Comparison of ENCODE assay signal across 8 cellular contexts in the genomic region with DNA sequence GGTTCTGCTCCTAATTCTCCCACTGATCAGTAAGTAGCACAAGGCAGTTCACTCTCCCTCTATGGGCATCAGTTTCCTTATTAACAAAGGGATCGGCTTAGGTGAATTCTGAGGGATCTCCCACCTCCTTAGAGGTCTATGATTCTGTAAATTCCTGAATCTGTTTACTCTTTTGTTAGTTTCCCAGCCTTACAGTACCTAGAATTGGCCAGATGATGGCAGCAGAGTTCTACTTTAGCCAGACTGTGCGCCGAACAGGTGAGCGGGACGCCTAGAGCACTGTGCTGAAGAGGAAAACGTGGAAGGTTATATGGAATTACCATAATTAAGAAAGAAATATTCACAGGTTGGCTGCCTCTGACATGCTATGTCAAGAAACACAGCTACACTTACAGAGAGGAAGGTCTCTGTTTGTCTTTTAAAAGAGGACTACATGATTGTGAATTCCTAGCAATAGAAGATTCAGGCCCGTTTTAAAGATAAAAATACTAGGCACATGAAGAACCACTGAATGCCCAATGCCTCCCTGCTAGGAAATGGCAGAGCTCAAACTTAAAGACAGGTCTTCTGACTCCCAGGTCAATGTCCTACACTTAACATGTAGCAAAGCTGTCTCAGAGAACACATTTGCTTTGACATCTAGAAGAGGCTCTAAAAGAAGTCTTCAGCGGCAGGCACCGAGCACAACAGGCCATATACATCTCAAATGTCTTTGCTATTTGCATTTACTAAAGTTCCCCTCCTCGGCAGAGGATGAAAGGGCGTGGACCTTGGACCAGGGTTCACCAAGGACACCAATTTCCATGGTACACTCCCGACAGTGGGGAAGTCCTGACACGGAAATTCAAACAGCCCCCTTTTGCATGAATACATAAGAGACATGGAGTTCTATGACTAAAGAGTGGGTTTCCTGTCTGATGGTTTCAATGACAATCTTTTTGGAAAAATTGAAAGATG.
DNase-seq lines count a peak whose midpoint lies in the region; ATAC-seq, FAIRE-seq and TF ChIP-seq lines count a peak whose summit lies in the region.

No MANE protein-coding gene starts in this region.

- no peaks in the 10 kb centered on the region for H3K4me1 Mint-ChIP-seq in activated CD4-positive, alpha-beta T cell treated with anti-CD3 and anti-CD28 coated beads, Interleukin-2, amount 10 ng/mL, durations not matched to agents 24 days and 14 days
- H3K4me1 Mint-ChIP-seq in endothelial cell (ENCODE audit: unreplicated experiment), result no peaks in the 10 kb centered on the region

- DNase-seq in CMK (ENCODE audit: low read depth), result peak; percentile 7
- peak; percentile 21 for DNase-seq in GM19239 (ENCODE audit: insufficient read length, low spot score)
- DNase-seq in NCI-H2227 treated with DMSO at 0.1 percent for 48 hours (lab: John Stamatoyannopoulos, UW), result peak; percentile 73
- DNase-seq in activated CD4-positive, alpha-beta T cell treated with anti-CD3 and anti-CD28 coated beads, Interleukin-2, amount 10 ng/mL, durations not matched to agents 24 days and 14 days, result peak; percentile 83
- DNase-seq in endothelial cell (ENCODE audit: low spot score), result peak; percentile 71
- DNase-seq in mucosa of gallbladder (ENCODE audit: low spot score), result peak; percentile 39
- peak; percentile 10 for DNase-seq in stromal cell of bone marrow (ENCODE audit: low read depth)

- intact Hi-C loops in activated CD4-positive, alpha-beta T cell treated with anti-CD3 and anti-CD28 coated beads, Interleukin-2, amount 10 ng/mL, durations not matched to agents 24 days and 14 days (cut with micrococcal nuclease), result loop anchor here (2.0 to 5.0 kb wide), 2 partner anchors 335 to 1105 kb away; no protein-coding TSS in a partner anchor

- FAIRE-seq in GM19239 (lab: Jason Lieb, UNC), result peak; percentile 90

- H3K27ac Mint-ChIP-seq in activated CD4-positive, alpha-beta T cell treated with anti-CD3 and anti-CD28 coated beads, Interleukin-2, amount 10 ng/mL, durations not matched to agents 24 days and 14 days, result no peak overlapping the region
- H3K27ac Mint-ChIP-seq in endothelial cell (ENCODE audit: unreplicated experiment), result no peak overlapping the region

- H3K9me3 Mint-ChIP-seq in activated CD4-positive, alpha-beta T cell treated with anti-CD3 and anti-CD28 coated beads, Interleukin-2, amount 10 ng/mL, durations not matched to agents 24 days and 14 days, result no peaks in the 10 kb centered on the region
- H3K9me3 Mint-ChIP-seq in endothelial cell (ENCODE audit: unreplicated experiment), result no peaks in the 10 kb centered on the region

- ATAC-seq in HG03139 (IDR thresholded peaks at IDR 0.05; ENCODE audit: unreplicated experiment), result peak; percentile 94

- H3K27me3 Mint-ChIP-seq in activated CD4-positive, alpha-beta T cell treated with anti-CD3 and anti-CD28 coated beads, Interleukin-2, amount 10 ng/mL, durations not matched to agents 24 days and 14 days, result peaks cover 13% of the 10 kb centered on the region
- no peaks in the 10 kb centered on the region for H3K27me3 Mint-ChIP-seq in endothelial cell (ENCODE audit: unreplicated experiment)

- no peak overlapping the region for H3K4me3 Mint-ChIP-seq in activated CD4-positive, alpha-beta T cell treated with anti-CD3 and anti-CD28 coated beads, Interleukin-2, amount 10 ng/mL, durations not matched to agents 24 days and 14 days
- H3K4me3 Mint-ChIP-seq in endothelial cell (ENCODE audit: unreplicated experiment), result no peak overlapping the region

- peak; percentile 86 for TF ChIP-seq CTCF in endothelial cell (IDR thresholded peaks at IDR 0.05; ENCODE audit: unreplicated experiment)

- no peaks in the 10 kb centered on the region for H3K36me3 Mint-ChIP-seq in activated CD4-positive, alpha-beta T cell treated with anti-CD3 and anti-CD28 coated beads, Interleukin-2, amount 10 ng/mL, durations not matched to agents 24 days and 14 days (ENCODE audit: low read depth)
- no peaks in the 10 kb centered on the region for H3K36me3 Mint-ChIP-seq in endothelial cell (ENCODE audit: low read depth, unreplicated experiment)

Comparison
In these comparisons a context has a peak if more than half of its experiments do, and no peak if none do; other contexts are left out.
1. Peak in every context shown above with its lines: DNase-seq and ATAC-seq.
2. DNase-seq: peak in every context shown above with its lines; median percentile 83 in activated CD4-positive, alpha-beta T cell treated with anti-CD3 and anti-CD28 coated beads, Interleukin-2, amount 10 ng/mL, durations not matched to agents 24 days and 14 days; 73 in NCI-H2227 treated with DMSO at 0.1 percent for 48 hours; 71 in endothelial cell; 39 in mucosa of gallbladder; 21 in GM19239; 10 in stromal cell of bone marrow; 7 in CMK.